2 cellular contexts compared by ENCODE assay signal in the genomic region with DNA sequence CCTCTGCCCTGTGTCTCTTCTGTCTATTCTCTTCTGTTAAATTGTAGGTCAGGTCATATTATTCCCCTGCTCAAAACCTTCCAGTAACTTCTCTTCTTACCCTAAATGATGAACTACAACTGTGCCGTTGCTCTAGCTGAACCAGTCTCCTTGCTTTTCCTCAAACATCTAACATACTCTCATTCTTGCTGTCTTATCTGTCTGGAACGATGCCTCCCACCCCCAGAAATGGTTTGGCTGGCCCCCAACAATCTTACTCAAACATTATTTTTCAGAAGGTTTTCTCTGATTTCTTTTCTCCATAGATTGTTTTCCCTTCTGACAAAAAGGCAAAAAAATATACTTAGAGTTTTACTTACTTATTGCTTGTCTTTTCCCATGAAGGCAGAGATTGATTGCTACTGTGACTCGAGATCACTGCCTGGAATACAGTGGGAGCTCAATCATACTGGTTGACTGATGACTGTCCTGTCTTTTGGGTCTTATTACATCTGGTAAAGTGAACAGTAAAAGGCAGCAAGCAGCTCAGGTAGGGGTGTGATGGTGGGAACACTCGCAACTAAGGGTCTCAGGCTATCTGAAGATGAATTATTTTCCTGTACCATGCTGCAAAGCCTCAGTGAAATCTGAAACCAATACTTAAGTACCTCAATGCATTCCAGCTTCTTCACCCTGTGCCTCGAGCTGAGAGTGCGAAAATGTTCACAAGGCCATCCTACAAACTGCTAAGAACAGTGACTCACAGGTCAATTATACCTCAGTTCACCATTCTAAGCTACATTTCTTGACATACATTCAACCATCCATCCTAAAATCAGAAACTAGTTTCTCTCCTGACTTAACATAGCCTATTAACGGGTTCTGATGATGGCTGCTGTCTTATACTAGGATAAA.
TF ChIP-seq lines count a peak whose summit lies in the region.

No MANE protein-coding gene starts in this region.

TF ChIP-seq in IMR-90, 13 proteins besides CTCF, POLR2A, EP300 and RAD21:
- TF ChIP-seq MAFK (IDR thresholded peaks at IDR 0.05; ENCODE audit: low read depth, low read length) (no peak), NFE2L2 (IDR thresholded peaks at IDR 0.05; ENCODE audit: low read depth, low read length) (no peak), MAZ (IDR thresholded peaks at IDR 0.05; ENCODE audit: borderline replicate concordance, low read depth, low read length) (no peak), BHLHE40 (IDR thresholded peaks at IDR 0.05; ENCODE audit: low read depth, low read length) (no peak), MXI1 (IDR thresholded peaks at IDR 0.05; ENCODE audit: borderline replicate concordance, low read depth, low read length) (no peak), SMC3 (IDR thresholded peaks at IDR 0.05; ENCODE audit: low read depth, low read length) (no peak)
- TF ChIP-seq, protein P1, sequence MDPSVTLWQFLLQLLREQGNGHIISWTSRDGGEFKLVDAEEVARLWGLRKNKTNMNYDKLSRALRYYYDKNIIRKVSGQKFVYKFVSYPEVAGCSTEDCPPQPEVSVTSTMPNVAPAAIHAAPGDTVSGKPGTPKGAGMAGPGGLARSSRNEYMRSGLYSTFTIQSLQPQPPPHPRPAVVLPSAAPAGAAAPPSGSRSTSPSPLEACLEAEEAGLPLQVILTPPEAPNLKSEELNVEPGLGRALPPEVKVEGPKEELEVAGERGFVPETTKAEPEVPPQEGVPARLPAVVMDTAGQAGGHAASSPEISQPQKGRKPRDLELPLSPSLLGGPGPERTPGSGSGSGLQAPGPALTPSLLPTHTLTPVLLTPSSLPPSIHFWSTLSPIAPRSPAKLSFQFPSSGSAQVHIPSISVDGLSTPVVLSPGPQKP (IDR thresholded peaks at IDR 0.05; ENCODE audit: borderline replicate concordance, low read depth, low read length), result no peak

TF ChIP-seq in GM12878, 131 proteins besides CTCF, POLR2A, EP300 and RAD21:
- TF ChIP-seq ASH2L (IDR thresholded peaks at IDR 0.05; ENCODE audit: borderline replicate concordance, low read depth) (no peak), RAD51 (IDR thresholded peaks at IDR 0.05) (no peak), ZSCAN29 (IDR thresholded peaks at IDR 0.05) (no peak), SREBF2 (IDR thresholded peaks at IDR 0.05; ENCODE audit: low read length) (no peak)
- TF ChIP-seq, protein P2, sequence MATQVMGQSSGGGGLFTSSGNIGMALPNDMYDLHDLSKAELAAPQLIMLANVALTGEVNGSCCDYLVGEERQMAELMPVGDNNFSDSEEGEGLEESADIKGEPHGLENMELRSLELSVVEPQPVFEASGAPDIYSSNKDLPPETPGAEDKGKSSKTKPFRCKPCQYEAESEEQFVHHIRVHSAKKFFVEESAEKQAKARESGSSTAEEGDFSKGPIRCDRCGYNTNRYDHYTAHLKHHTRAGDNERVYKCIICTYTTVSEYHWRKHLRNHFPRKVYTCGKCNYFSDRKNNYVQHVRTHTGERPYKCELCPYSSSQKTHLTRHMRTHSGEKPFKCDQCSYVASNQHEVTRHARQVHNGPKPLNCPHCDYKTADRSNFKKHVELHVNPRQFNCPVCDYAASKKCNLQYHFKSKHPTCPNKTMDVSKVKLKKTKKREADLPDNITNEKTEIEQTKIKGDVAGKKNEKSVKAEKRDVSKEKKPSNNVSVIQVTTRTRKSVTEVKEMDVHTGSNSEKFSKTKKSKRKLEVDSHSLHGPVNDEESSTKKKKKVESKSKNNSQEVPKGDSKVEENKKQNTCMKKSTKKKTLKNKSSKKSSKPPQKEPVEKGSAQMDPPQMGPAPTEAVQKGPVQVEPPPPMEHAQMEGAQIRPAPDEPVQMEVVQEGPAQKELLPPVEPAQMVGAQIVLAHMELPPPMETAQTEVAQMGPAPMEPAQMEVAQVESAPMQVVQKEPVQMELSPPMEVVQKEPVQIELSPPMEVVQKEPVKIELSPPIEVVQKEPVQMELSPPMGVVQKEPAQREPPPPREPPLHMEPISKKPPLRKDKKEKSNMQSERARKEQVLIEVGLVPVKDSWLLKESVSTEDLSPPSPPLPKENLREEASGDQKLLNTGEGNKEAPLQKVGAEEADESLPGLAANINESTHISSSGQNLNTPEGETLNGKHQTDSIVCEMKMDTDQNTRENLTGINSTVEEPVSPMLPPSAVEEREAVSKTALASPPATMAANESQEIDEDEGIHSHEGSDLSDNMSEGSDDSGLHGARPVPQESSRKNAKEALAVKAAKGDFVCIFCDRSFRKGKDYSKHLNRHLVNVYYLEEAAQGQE (IDR thresholded peaks at IDR 0.05; ENCODE audit: low read depth, low read length), result no peak
TF ChIP-seq in GM12878: peak in this region for 0.
